Comparison of ENCODE assay signal across 8 cellular contexts in genomic region chr17:75288359-75288758, GRCh38. TPM values are rescaled to one million over a fixed set of nuclear protein-coding genes. Genes with fewer than 3 reads are reported as not detected.
DNase-seq lines count a peak whose midpoint lies in the region; ATAC-seq and TF ChIP-seq lines count a peak whose summit lies in the region.

No MANE protein-coding gene starts in this region.

- H3K27me3 Mint-ChIP-seq in nephron (ENCODE audit: low read depth): peaks cover 9% of the 10 kb centered on the region

- H3K9me3 ChIP-seq in Karpas-422 (ENCODE audit: low read length) (no peaks in the 10 kb centered on the region), colonic mucosa (no peaks in the 10 kb centered on the region)

- peak overlapping the region; percentile 98 to 99 (median 98) for H3K4me3 Mint-ChIP-seq in nephron

- POLR2A ChIA-PET in BJ (lab: Charles Lee): no interaction called here

- no peak overlapping the region for H2AFZ ChIP-seq in Karpas-422 (ENCODE audit: low read length)

- intact Hi-C loops in colonic mucosa (cut with DNase I): no loop called here

- H3K36me3 ChIP-seq in BJ (ENCODE audit: control insufficient read depth, insufficient read depth, low read length) (peaks cover 2% of the 10 kb centered on the region; the same call in 1 of the 2 replicates), Karpas-422 (ENCODE audit: insufficient read depth, low read length) (peaks cover 16% of the 10 kb centered on the region), colonic mucosa (no peaks in the 10 kb centered on the region)

- peaks cover 9% of the 10 kb centered on the region for H3K4me1 Mint-ChIP-seq in nephron

- no peak overlapping the region for H3K27ac Mint-ChIP-seq in nephron

- peak overlapping the region; percentile 80 for H3K27ac ChIP-seq in Karpas-422 (ENCODE audit: low read length)
- H3K27ac ChIP-seq in colonic mucosa: peak overlapping the region; percentile 93

- no peak for TF ChIP-seq CTCF in BJ (IDR thresholded peaks at IDR 0.05; ENCODE audit: insufficient read depth, low read depth, low read length)
- no peak for TF ChIP-seq CTCF in colonic mucosa (IDR thresholded peaks at IDR 0.05)
- no peak for TF ChIP-seq CTCF in nephron (IDR thresholded peaks at IDR 0.05; ENCODE audit: unreplicated experiment in 3 of 3)

- no peaks in the 10 kb centered on the region for H3K9me2 ChIP-seq in Karpas-422 (replicated peaks; ENCODE audit: insufficient read depth, low read length)

- H3K9me3 Mint-ChIP-seq in nephron: no peaks in the 10 kb centered on the region

- DNase-seq in BJ (ENCODE audit: low read depth): no peak
- no peak for DNase-seq in Karpas-422
- no peak for DNase-seq in colonic mucosa
- no peak for DNase-seq in kidney glomerular epithelial cell (lab: John Stamatoyannopoulos, UW)
- DNase-seq in left lobe of liver (ENCODE audit: low spot score): no peak

- H3K27me3 ChIP-seq in BJ (ENCODE audit: control insufficient read depth, insufficient read depth, low read length) (no peaks in the 10 kb centered on the region), Karpas-422 (ENCODE audit: low read length) (no peaks in the 10 kb centered on the region), colonic mucosa (no peaks in the 10 kb centered on the region)

- H3K36me3 Mint-ChIP-seq in nephron (ENCODE audit: low read depth): no peaks in the 10 kb centered on the region

- CTCF ChIA-PET in BJ (lab: Yijun Ruan, JAX): interaction anchor here (1.5 to 1.7 kb wide), 3 partner anchors 11 to 124 kb away, joined by 6 to 11 read pairs (median 6); no protein-coding TSS in a partner anchor

- H3K4me1 ChIP-seq in Karpas-422 (ENCODE audit: low read length): peaks cover 22% of the 10 kb centered on the region
- peaks cover 4% of the 10 kb centered on the region for H3K4me1 ChIP-seq in colonic mucosa

- no peaks in the 10 kb centered on the region for H4K20me1 ChIP-seq in Karpas-422 (ENCODE audit: insufficient read depth, low read depth, low read length)

- ATAC-seq in left lobe of liver (no peak), GM18858 (IDR thresholded peaks at IDR 0.05; ENCODE audit: unreplicated experiment) (no peak), GM21360 (IDR thresholded peaks at IDR 0.05; ENCODE audit: unreplicated experiment) (no peak)

- peak overlapping the region; percentile 95 for H3K4me3 ChIP-seq in BJ (ENCODE audit: low read depth, low read length)
- peak overlapping the region; percentile 92 for H3K4me3 ChIP-seq in Karpas-422 (ENCODE audit: low read length)
- H3K4me3 ChIP-seq in colonic mucosa: peak overlapping the region; percentile 83

- H3K79me2 ChIP-seq in Karpas-422 (ENCODE audit: low read length): peaks cover 39% of the 10 kb centered on the region

- H3K9ac ChIP-seq in Karpas-422 (ENCODE audit: low read length): peak overlapping the region; percentile 91
- H3K9ac ChIP-seq in colonic mucosa (ENCODE audit: low read depth in 2 of 2, low read length in 2 of 2): peak overlapping the region in 1 of 2 donors; percentile 98

- peak overlapping the region; percentile 87 for H3K4me2 ChIP-seq in Karpas-422 (ENCODE audit: low read depth, low read length, poor library complexity, severe bottlenecking)

RNA-seq across cellular contexts. Expression of gene SLC25A19, which starts 0.9 kb away (rescaled TPM):
- polyA plus RNA-seq in BJ (2011; rRNA removed): 8.3 and 12.0 TPM in 2 replicates
- 5.6 and 7.1 TPM in 2 replicates for polyA minus RNA-seq in BJ (2011; rRNA and poly(A)+ RNA removed)
- 36.5 and 43.1 TPM in 2 replicates for total RNA-seq in Karpas-422 (2014; rRNA removed; shearing (Covaris generic); ENCODE audit: low replicate concordance)
- total RNA-seq in colonic mucosa (10 to 100 TPM in 1 of 2 donors, 1 to 10 TPM in 1; 9.8 to 24.8 TPM), left lobe of liver (3.6 TPM)

RNA-seq across cellular contexts. Expression of gene MIF4GD, which starts 17.3 kb away (rescaled TPM):
- 20.2 and 29.0 TPM in 2 replicates for polyA plus RNA-seq in BJ (2011; rRNA removed)
- polyA minus RNA-seq in BJ (2011; rRNA and poly(A)+ RNA removed): 6.8 and 14.6 TPM in 2 replicates
- 44.4 and 63.3 TPM in 2 replicates for total RNA-seq in Karpas-422 (2014; rRNA removed; shearing (Covaris generic); ENCODE audit: low replicate concordance)
- 10 to 100 TPM; 18.5 to 19.2 TPM for total RNA-seq in colonic mucosa
- 7.7 TPM for total RNA-seq in left lobe of liver

RNA-seq across cellular contexts. Expression of gene MRPS7, which starts 26.7 kb away (rescaled TPM):
- polyA plus RNA-seq in BJ (2011; rRNA removed): 66.3 and 69.1 TPM in 2 replicates
- 19.5 and 35.0 TPM in 2 replicates for polyA minus RNA-seq in BJ (2011; rRNA and poly(A)+ RNA removed)
- total RNA-seq in Karpas-422 (2014; rRNA removed; shearing (Covaris generic); ENCODE audit: low replicate concordance): 48.8 and 58.7 TPM in 2 replicates
- total RNA-seq in colonic mucosa (100 to 1,000 TPM in 1 of 2 donors, 10 to 100 TPM in 1; 62.9 to 118 TPM), left lobe of liver (36.1 TPM)

RNA-seq across cellular contexts. Expression of gene GGA3, which starts 27.0 kb away (rescaled TPM):
- 18.7 and 27.6 TPM in 2 replicates for polyA plus RNA-seq in BJ (2011; rRNA removed)
- polyA minus RNA-seq in BJ (2011; rRNA and poly(A)+ RNA removed): 21.3 and 23.9 TPM in 2 replicates
- 23.4 and 45.1 TPM in 2 replicates for total RNA-seq in Karpas-422 (2014; rRNA removed; shearing (Covaris generic); ENCODE audit: low replicate concordance)
- total RNA-seq in colonic mucosa: 10 to 100 TPM; 32.5 to 48.4 TPM
- 17.9 TPM for total RNA-seq in left lobe of liver
